16 cellular contexts compared by ENCODE assay signal in the genomic region with DNA sequence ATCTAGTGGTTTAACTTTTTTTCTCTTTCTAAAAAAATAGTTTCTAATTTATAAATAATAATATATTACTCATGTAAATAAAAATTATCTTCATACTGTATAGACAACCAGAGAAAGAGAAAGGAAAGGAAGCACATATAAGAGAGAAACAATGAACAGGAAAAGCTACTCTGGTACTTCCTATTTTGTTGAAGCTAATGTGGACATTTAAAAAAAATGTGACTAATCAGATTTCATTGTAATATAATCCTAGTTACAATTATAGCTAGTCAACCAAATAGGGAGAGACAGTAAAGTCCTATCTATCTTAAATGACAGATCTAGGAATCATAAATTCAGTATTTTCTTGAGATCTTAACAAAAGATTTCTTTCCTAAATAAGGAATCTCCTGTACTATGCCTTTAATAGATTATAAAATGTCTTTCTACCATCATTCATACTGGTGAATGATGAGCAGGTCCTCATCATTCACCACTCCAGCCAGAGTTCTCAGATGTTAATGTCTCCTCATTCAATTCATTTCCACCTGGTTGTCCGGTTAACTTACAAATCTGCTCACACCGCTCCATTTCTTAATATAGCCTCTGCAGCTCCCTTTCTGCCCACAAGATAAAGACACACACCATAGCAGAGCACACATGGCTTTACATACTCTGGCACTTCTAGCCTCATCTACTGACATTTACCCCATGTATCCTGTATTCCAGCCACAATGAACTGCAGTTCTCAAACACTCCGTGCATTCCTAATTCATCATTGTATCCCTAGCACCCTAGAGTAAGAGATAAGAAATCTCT. TPM values are rescaled to one million over a fixed set of nuclear protein-coding genes. Genes with fewer than 3 reads are reported as not detected.
A peak's percentile ranks its signal among the peaks of the same experiment; 100 is the strongest.
DNase-seq lines count a peak whose midpoint lies in the region; ATAC-seq and TF ChIP-seq lines count a peak whose summit lies in the region.
"Had no signal": no experiment of that assay in that cellular context is flagged by ENCODE, and none has a peak within 500 bp of the region (broad histone marks: within the 10 kb centered on the region; RNA-seq: fewer than 3 reads in every experiment).

No MANE protein-coding gene starts in this region.

- H3K27me3 Mint-ChIP-seq in activated T-helper 17 cell treated with anti-CD3 and anti-CD28 coated beads, Interleukin-2, amount 50 U/mL, for 72 hours: no peaks in the 10 kb centered on the region

- H3K27ac ChIP-seq in SK-N-SH (ENCODE audit: low read depth in 2 of 2, low read length in 1 of 2): peak overlapping the region in 1 of 2 experiments; percentile 32; a peak in 1 of 4 replicates
- no peak overlapping the region for H3K27ac ChIP-seq in hepatocyte
- H3K27ac ChIP-seq: pancreas had no signal

- no peak for TF ChIP-seq RAD21 in SK-N-SH (IDR thresholded peaks at IDR 0.05; ENCODE audit: low read length)

- no peak overlapping the region for H3K9ac ChIP-seq in SK-N-SH

- H3K36me3 Mint-ChIP-seq in activated T-helper 17 cell treated with anti-CD3 and anti-CD28 coated beads, Interleukin-2, amount 50 U/mL, for 72 hours (ENCODE audit: low read depth): peaks cover 100% of the 10 kb centered on the region

- H3K9me2 ChIP-seq in SK-N-SH: no peaks in the 10 kb centered on the region
- no peaks in the 10 kb centered on the region for H3K9me2 ChIP-seq in hepatocyte (replicated peaks; ENCODE audit: insufficient read depth)

- DNase-seq in SK-N-SH: no peak
- peak; percentile 6 for DNase-seq in EH (ENCODE audit: low read depth)
- DNase-seq in lung microvascular endothelial cell (ENCODE audit: low read depth in 2 of 2): peak; percentile 29 to 48
- no peak for DNase-seq in left lobe of liver (ENCODE audit: low spot score)
- no peak for DNase-seq in cerebellum (ENCODE audit: low spot score)
- no peak for DNase-seq in hepatocyte (ENCODE audit: low spot score)
- DNase-seq: activated CD4-positive, alpha-beta T cell treated with anti-CD3 and anti-CD28 coated beads for 4 hours; Caco-2; MG63; NCI-H2081 treated with DMSO at 0.1 percent for 48 hours; pancreas; trophoblast cell had no signal

- peaks cover 0 to 9% of the 10 kb centered on the region in 2 experiments; a peak in 1 of 4 replicates for H3K4me1 ChIP-seq in SK-N-SH (ENCODE audit: control insufficient read depth in 1 of 2, insufficient read depth in 2 of 2, low read depth in 1 of 2, low read length in 1 of 2)
- H3K4me1 ChIP-seq in hepatocyte (ENCODE audit: insufficient read depth): no peaks in the 10 kb centered on the region
- H3K4me1 ChIP-seq: Caco-2 had no signal

- H3K9me3 Mint-ChIP-seq in activated T-helper 17 cell treated with anti-CD3 and anti-CD28 coated beads, Interleukin-2, amount 50 U/mL, for 72 hours: no peaks in the 10 kb centered on the region
- H3K9me3 Mint-ChIP-seq: stimulated activated effector memory CD8-positive, alpha-beta T cell treated with anti-CD3 and anti-CD28 coated beads, Interleukin-12 subunit alpha, Interleukin-12 subunit beta, amount 100 ng/mL, for 72 hours had no signal

- H3K4me2 ChIP-seq in SK-N-SH (no peak overlapping the region), hepatocyte (no peak overlapping the region)

- POLR2A ChIA-PET in SK-N-SH (lab: Yijun Ruan, JAX): no interaction called here

- H2AFZ ChIP-seq in SK-N-SH (ENCODE audit: low read depth): no peak overlapping the region
- H2AFZ ChIP-seq in hepatocyte: no peak overlapping the region

- H3K79me2 ChIP-seq in SK-N-SH (ENCODE audit: insufficient read depth) (peaks cover 96% of the 10 kb centered on the region), hepatocyte (peaks cover 83% of the 10 kb centered on the region)

- H3K27me3 ChIP-seq in SK-N-SH (ENCODE audit: insufficient read depth) (no peaks in the 10 kb centered on the region), hepatocyte (no peaks in the 10 kb centered on the region)
- H3K27me3 ChIP-seq: MG63, pancreas had no signal

- WGBS in SK-N-SH (ENCODE audit: low lambda C conversion rate): 92% methylated on average over 3 of the region's 3 CpGs
- WGBS in hepatocyte (ENCODE audit: low lambda C conversion rate, missing lambda C conversion rate): 91% methylated on average over 3 of the region's 3 CpGs

- no peak for TF ChIP-seq EP300 in SK-N-SH (IDR thresholded peaks at IDR 0.05; ENCODE audit: borderline replicate concordance in 1 of 2, low read depth in 1 of 2, low read length in 1 of 2)

- peaks cover 57 to 75% of the 10 kb centered on the region in 2 experiments for H3K36me3 ChIP-seq in SK-N-SH (replicated peaks in 1 of 2; ENCODE audit: control insufficient read depth in 1 of 2, insufficient read depth in 2 of 2, low read length in 1 of 2)
- peaks cover 4% of the 10 kb centered on the region for H3K36me3 ChIP-seq in hepatocyte (replicated peaks; ENCODE audit: insufficient read depth, low read depth)

- H3F3A ChIP-seq in SK-N-SH (replicated peaks; ENCODE audit: insufficient read depth): peaks cover 16% of the 10 kb centered on the region

- ATAC-seq in SK-N-SH treated with all-trans-retinoic acid at 6 μM for 48 hours: peak; percentile 51
- ATAC-seq in activated T-helper 17 cell treated with anti-CD3 and anti-CD28 coated beads, Interleukin-2, amount 50 U/mL, for 72 hours (replicated peaks): no peak
- ATAC-seq in left lobe of liver: no peak
- ATAC-seq: pancreas; stimulated activated effector memory CD8-positive, alpha-beta T cell treated with anti-CD3 and anti-CD28 coated beads, Interleukin-12 subunit alpha, Interleukin-12 subunit beta, amount 100 ng/mL, for 72 hours had no signal

- H3K4me3 ChIP-seq in SK-N-SH (ENCODE audit: low read depth in 2 of 2, low read length in 1 of 2) (no peak overlapping the region), hepatocyte (no peak overlapping the region)
- H3K4me3 ChIP-seq: HAP-1, MG63, pancreas had no signal

- H3K27ac Mint-ChIP-seq in activated T-helper 17 cell treated with anti-CD3 and anti-CD28 coated beads, Interleukin-2, amount 50 U/mL, for 72 hours: peak overlapping the region; percentile 4
- H3K27ac Mint-ChIP-seq: stimulated activated effector memory CD8-positive, alpha-beta T cell treated with anti-CD3 and anti-CD28 coated beads, Interleukin-12 subunit alpha, Interleukin-12 subunit beta, amount 100 ng/mL, for 72 hours had no signal

- H3K4me3 Mint-ChIP-seq in activated T-helper 17 cell treated with anti-CD3 and anti-CD28 coated beads, Interleukin-2, amount 50 U/mL, for 72 hours: no peak overlapping the region
- H3K4me3 Mint-ChIP-seq: stimulated activated effector memory CD8-positive, alpha-beta T cell treated with anti-CD3 and anti-CD28 coated beads, Interleukin-12 subunit alpha, Interleukin-12 subunit beta, amount 100 ng/mL, for 72 hours had no signal

- H4K20me1 ChIP-seq in SK-N-SH (ENCODE audit: insufficient read depth): peaks cover 23% of the 10 kb centered on the region; the same call in 1 of the 2 replicates
- H4K20me1 ChIP-seq in hepatocyte (ENCODE audit: insufficient read depth, poor library complexity, severe bottlenecking): no peaks in the 10 kb centered on the region

- CTCF ChIA-PET in SK-N-SH (lab: Yijun Ruan, JAX): interaction anchor here (1.1 to 1.8 kb wide), 2 partner anchors 11 to 176 kb away, joined by 5 read pairs; no protein-coding TSS in a partner anchor

- H3K4me1 Mint-ChIP-seq in activated T-helper 17 cell treated with anti-CD3 and anti-CD28 coated beads, Interleukin-2, amount 50 U/mL, for 72 hours: peaks cover 11% of the 10 kb centered on the region

- H3K9me3 ChIP-seq in SK-N-SH (no peaks in the 10 kb centered on the region), hepatocyte (ENCODE audit: low read depth) (no peaks in the 10 kb centered on the region)
- H3K9me3 ChIP-seq: Caco-2, HAP-1, MG63, pancreas had no signal

- TF ChIP-seq CTCF in SK-N-SH (IDR thresholded peaks at IDR 0.05) (no peak), hepatocyte (IDR thresholded peaks at IDR 0.05; ENCODE audit: poor library complexity) (no peak)

TF ChIP-seq in SK-N-SH, 30 proteins besides CTCF, POLR2A, EP300 and RAD21 (continues in another document):
- TF ChIP-seq TAF1 (IDR thresholded peaks at IDR 0.05; ENCODE audit: borderline replicate concordance, low read depth, low read length) (no peak), RFX5 (IDR thresholded peaks at IDR 0.05; ENCODE audit: low read length) (no peak), YY1 (IDR thresholded peaks at IDR 0.05; ENCODE audit: low read depth) (no peak), TEAD4 (IDR thresholded peaks at IDR 0.05; ENCODE audit: borderline replicate concordance, insufficient read depth) (no peak), MEF2A (IDR thresholded peaks at IDR 0.05; ENCODE audit: borderline replicate concordance, low read depth) (no peak), CHD2 (IDR thresholded peaks at IDR 0.05; ENCODE audit: low read length, partially characterized antibody) (no peak), SMC3 (IDR thresholded peaks at IDR 0.05; ENCODE audit: low read depth, low read length) (no peak), FOSL2 (IDR thresholded peaks at IDR 0.05; ENCODE audit: borderline replicate concordance, low read depth) (no peak), RXRA (IDR thresholded peaks at IDR 0.05; ENCODE audit: borderline replicate concordance, low read depth) (no peak)
- TF ChIP-seq, protein P1, sequence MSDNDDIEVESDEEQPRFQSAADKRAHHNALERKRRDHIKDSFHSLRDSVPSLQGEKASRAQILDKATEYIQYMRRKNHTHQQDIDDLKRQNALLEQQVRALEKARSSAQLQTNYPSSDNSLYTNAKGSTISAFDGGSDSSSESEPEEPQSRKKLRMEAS (IDR thresholded peaks at IDR 0.05; ENCODE audit: low read depth): no peak
- TF ChIP-seq, protein P2, sequence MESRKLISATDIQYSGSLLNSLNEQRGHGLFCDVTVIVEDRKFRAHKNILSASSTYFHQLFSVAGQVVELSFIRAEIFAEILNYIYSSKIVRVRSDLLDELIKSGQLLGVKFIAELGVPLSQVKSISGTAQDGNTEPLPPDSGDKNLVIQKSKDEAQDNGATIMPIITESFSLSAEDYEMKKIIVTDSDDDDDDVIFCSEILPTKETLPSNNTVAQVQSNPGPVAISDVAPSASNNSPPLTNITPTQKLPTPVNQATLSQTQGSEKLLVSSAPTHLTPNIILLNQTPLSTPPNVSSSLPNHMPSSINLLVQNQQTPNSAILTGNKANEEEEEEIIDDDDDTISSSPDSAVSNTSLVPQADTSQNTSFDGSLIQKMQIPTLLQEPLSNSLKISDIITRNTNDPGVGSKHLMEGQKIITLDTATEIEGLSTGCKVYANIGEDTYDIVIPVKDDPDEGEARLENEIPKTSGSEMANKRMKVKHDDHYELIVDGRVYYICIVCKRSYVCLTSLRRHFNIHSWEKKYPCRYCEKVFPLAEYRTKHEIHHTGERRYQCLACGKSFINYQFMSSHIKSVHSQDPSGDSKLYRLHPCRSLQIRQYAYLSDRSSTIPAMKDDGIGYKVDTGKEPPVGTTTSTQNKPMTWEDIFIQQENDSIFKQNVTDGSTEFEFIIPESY (IDR thresholded peaks at IDR 0.05; ENCODE audit: borderline replicate concordance, low read depth): no peak

RNA-seq across cellular contexts. Expression of a gene that starts 30.9 kb away (rescaled TPM):
- polyA plus RNA-seq in SK-N-SH (2012; rRNA removed) (24.6 and 38.0 TPM in 2 replicates), hepatocyte (45.0 and 59.1 TPM in 2 replicates)
- 32.0 and 33.7 TPM in 2 replicates for polyA plus RNA-seq in SK-N-SH (2012; cell fraction: cytosol; rRNA removed)
- polyA plus RNA-seq in SK-N-SH (2012; cell fraction: nucleus; rRNA removed): 22.3 and 52.5 TPM in 2 replicates
- total RNA-seq in activated T-helper 17 cell treated with anti-CD3 and anti-CD28 coated beads, Interleukin-2, amount 50 U/mL, for 72 hours: 10 to 100 TPM; 63.7 to 70.4 TPM
- total RNA-seq in lung microvascular endothelial cell (36.8 and 63.1 TPM in 2 replicates), left lobe of liver (18.2 TPM), cerebellum (112 TPM), hepatocyte (83.4 and 93.3 TPM in 2 replicates)

Comparison
In these comparisons a context has a peak if more than half of its experiments do, and no peak if none do; other contexts are left out.
1. DNase-seq: peak in EH (single experiment) and lung microvascular endothelial cell (2 of 2); none in SK-N-SH (single experiment), left lobe of liver (single experiment), cerebellum (single experiment) and hepatocyte (single experiment).